1 cellular context compared by ENCODE assay signal in genomic region chr1:36446261-36446660, GRCh38.
TF ChIP-seq lines count a peak whose summit lies in the region.

No MANE protein-coding gene starts in this region.

TF ChIP-seq in HCT116, 20 proteins besides CTCF, POLR2A, EP300 and RAD21 (continued from another document):
- TF ChIP-seq, protein P1, sequence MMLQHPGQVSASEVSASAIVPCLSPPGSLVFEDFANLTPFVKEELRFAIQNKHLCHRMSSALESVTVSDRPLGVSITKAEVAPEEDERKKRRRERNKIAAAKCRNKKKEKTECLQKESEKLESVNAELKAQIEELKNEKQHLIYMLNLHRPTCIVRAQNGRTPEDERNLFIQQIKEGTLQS (IDR thresholded peaks at IDR 0.05): no peak
- no peak for TF ChIP-seq EGR1 (IDR thresholded peaks at IDR 0.05; ENCODE audit: low read depth)
- TF ChIP-seq CBX3 (IDR thresholded peaks at IDR 0.05; ENCODE audit: low read depth): no peak
